In genomic region chr18:46133534-46133933, GRCh38 we compare ENCODE assay signal across 15 cellular contexts. TPM values are rescaled to one million over a fixed set of nuclear protein-coding genes. Genes with fewer than 3 reads are reported as not detected.
DNase-seq lines count a peak whose midpoint lies in the region; ATAC-seq and TF ChIP-seq lines count a peak whose summit lies in the region.
"Had no signal": no experiment of that assay in that cellular context is flagged by ENCODE, and none has a peak within 500 bp of the region (broad histone marks: within the 10 kb centered on the region; RNA-seq: fewer than 3 reads in every experiment).

No MANE protein-coding gene starts in this region.

- H2AK9ac ChIP-seq in IMR-90 (replicated peaks; ENCODE audit: low read depth, low read length, poor library complexity), result no peak overlapping the region

- intact Hi-C loops in IMR-90 (cut with micrococcal nuclease) (no loop called here), sciatic nerve (cut with DNase I) (no loop called here)

- H2BK120ac ChIP-seq in IMR-90 (ENCODE audit: low read depth, low read length), result no peak overlapping the region

- no peaks in the 10 kb centered on the region for H3K79me1 ChIP-seq in IMR-90 (ENCODE audit: low read depth in 1 of 2, low read length in 2 of 2)

- no peak overlapping the region for H2BK20ac ChIP-seq in IMR-90 (ENCODE audit: low read depth, low read length)

- H3K4me2 ChIP-seq in IMR-90 (ENCODE audit: low read depth, low read length), result no peak overlapping the region
- H3K4me2 ChIP-seq: GM23338 had no signal

- no TSS peak for BruUV-seq in IMR-90 (replicated peaks; lab: Mats Ljungman, UMichigan)

- H3K4ac ChIP-seq in IMR-90 (ENCODE audit: low read depth, low read length), result no peak overlapping the region

- H2AFZ ChIP-seq in IMR-90 (replicated peaks; ENCODE audit: low read length, poor library complexity), result no peak overlapping the region
- H2AFZ ChIP-seq: GM23338 had no signal

- dilution Hi-C loops in IMR-90 (cut with HindIII; ENCODE audit: low sequenced_read_pairs, unreplicated experiment), result no loop called here

- H3K27me3 Mint-ChIP-seq in WTC11 (ENCODE audit: low read depth), result no peaks in the 10 kb centered on the region
- H3K27me3 Mint-ChIP-seq in stimulated activated naive CD8-positive, alpha-beta T cell treated with anti-CD3 and anti-CD28 coated beads, Interleukin-15, amount 100 ng/mL, for 72 hours, result no peaks in the 10 kb centered on the region
- H3K27me3 Mint-ChIP-seq: CD4-positive, alpha-beta memory T cell had no signal

- no peak overlapping the region for H3K4me3 Mint-ChIP-seq in WTC11
- no peak overlapping the region for H3K4me3 Mint-ChIP-seq in stimulated activated effector memory CD8-positive, alpha-beta T cell treated with anti-CD3 and anti-CD28 coated beads, Interleukin-12 subunit alpha, Interleukin-12 subunit beta, amount 100 ng/mL, for 72 hours
- no peak overlapping the region for H3K4me3 Mint-ChIP-seq in stimulated activated naive CD8-positive, alpha-beta T cell treated with anti-CD3 and anti-CD28 coated beads, Interleukin-15, amount 100 ng/mL, for 72 hours
- H3K4me3 Mint-ChIP-seq: CD4-positive, alpha-beta memory T cell; GM23338 had no signal

- no peak for TF ChIP-seq POLR2A in IMR-90 (IDR thresholded peaks at IDR 0.05; ENCODE audit: low read depth, low read length)

- CTCF ChIA-PET in IMR-90 (lab: Yijun Ruan, JAX) (interaction anchor here (0.6 kb wide), 1 partner anchor 36 kb away, joined by 3 read pairs; no protein-coding TSS in a partner anchor), WTC11 (lab: Charles Lee) (no interaction called here)

- DNase-seq in IMR-90, result no peak
- no peak for DNase-seq in WTC11 (ENCODE audit: low spot score)
- DNase-seq in sciatic nerve (ENCODE audit: low spot score), result no peak
- no peak for DNase-seq in stimulated activated effector memory CD8-positive, alpha-beta T cell treated with anti-CD3 and anti-CD28 coated beads, Interleukin-12 subunit alpha, Interleukin-12 subunit beta, amount 100 ng/mL, for 72 hours (ENCODE audit: low spot score in 2 of 2)
- no peak for DNase-seq in HCEC 1CT
- no peak for DNase-seq in stimulated activated naive CD8-positive, alpha-beta T cell treated with anti-CD3 and anti-CD28 coated beads, Interleukin-15, amount 100 ng/mL, for 72 hours
- no peak for DNase-seq in NCI-H1436 (lab: John Stamatoyannopoulos, UW)
- DNase-seq: C1 segment of cervical spinal cord; Calu3; CD4-positive, alpha-beta memory T cell; COR-L47; DMS153; DND-41 had no signal

- no peak overlapping the region for H4K8ac ChIP-seq in IMR-90 (ENCODE audit: low read depth in 2 of 2, low read length in 2 of 2)

- no peak overlapping the region for H3K23ac ChIP-seq in IMR-90 (ENCODE audit: low read depth, low read length)

- in situ Hi-C loops in IMR-90 (cut with MboI; ENCODE audit: low sequenced_read_pairs), result no loop called here

- no peak for TF ChIP-seq RAD21 in IMR-90 (IDR thresholded peaks at IDR 0.05; ENCODE audit: low read length)

- H3K36me3 ChIP-seq in IMR-90 (ENCODE audit: control insufficient read depth, insufficient read depth, low read length), result peaks cover 7% of the 10 kb centered on the region

- H3K4me1 ChIP-seq in IMR-90 (ENCODE audit: control insufficient read depth, insufficient read depth, low read length), result no peaks in the 10 kb centered on the region

- H3K9ac ChIP-seq in IMR-90 (ENCODE audit: low read depth, low read length), result no peak overlapping the region

- no peak overlapping the region for H2BK15ac ChIP-seq in IMR-90 (ENCODE audit: low read depth, low read length)

- no peak overlapping the region for H3K18ac ChIP-seq in IMR-90 (ENCODE audit: low read depth, low read length)

- no CpG with 5 or more reads among the region's 3 CpGs for WGBS in IMR-90 (ENCODE audit: extremely low coverage in 2 of 2, insufficient read length in 1 of 2), 2 experiments

- H3K36me3 Mint-ChIP-seq in WTC11, result peaks cover 13% of the 10 kb centered on the region
- peaks cover 34% of the 10 kb centered on the region for H3K36me3 Mint-ChIP-seq in stimulated activated effector memory CD8-positive, alpha-beta T cell treated with anti-CD3 and anti-CD28 coated beads, Interleukin-12 subunit alpha, Interleukin-12 subunit beta, amount 100 ng/mL, for 72 hours

- POLR2A ChIA-PET in IMR-90 (lab: Charles Lee; ENCODE audit: unreplicated experiment), result no interaction called here
- POLR2A ChIA-PET in WTC11 (lab: Charles Lee), result no interaction called here

- no peak overlapping the region for H3K4me3 ChIP-seq in IMR-90 (ENCODE audit: insufficient read depth, low read depth, low read length)
- H3K4me3 ChIP-seq: GM23338 had no signal

- H4K5ac ChIP-seq in IMR-90 (ENCODE audit: low read depth, low read length), result no peak overlapping the region

- no peak overlapping the region for H3K27ac ChIP-seq in IMR-90 (ENCODE audit: insufficient read depth, low read length)

- ATAC-seq in IMR-90 (ENCODE audit: low read depth) (peak; percentile 46), WTC11 (no peak), sciatic nerve (peak; percentile 50)
- ATAC-seq in stimulated activated effector memory CD8-positive, alpha-beta T cell treated with anti-CD3 and anti-CD28 coated beads, Interleukin-12 subunit alpha, Interleukin-12 subunit beta, amount 100 ng/mL, for 72 hours, result no peak
- no peak for ATAC-seq in stimulated activated naive CD8-positive, alpha-beta T cell treated with anti-CD3 and anti-CD28 coated beads, Interleukin-15, amount 100 ng/mL, for 72 hours
- ATAC-seq: GM23338, HCT116 had no signal

- no peak overlapping the region for H2AK5ac ChIP-seq in IMR-90 (ENCODE audit: low read depth, low read length)

- H3K9me3 ChIP-seq in IMR-90 (ENCODE audit: control insufficient read depth, insufficient read depth, low read length), result no peaks in the 10 kb centered on the region

- H4K20me1 ChIP-seq in IMR-90 (ENCODE audit: insufficient read depth, low read length), result no peaks in the 10 kb centered on the region

- 0 out of 2 replicates have a peak overlapping the region, but pooled peaks have one; percentile 39 for H3K27ac Mint-ChIP-seq in WTC11
- peak overlapping the region; percentile 50 for H3K27ac Mint-ChIP-seq in stimulated activated effector memory CD8-positive, alpha-beta T cell treated with anti-CD3 and anti-CD28 coated beads, Interleukin-12 subunit alpha, Interleukin-12 subunit beta, amount 100 ng/mL, for 72 hours
- H3K27ac Mint-ChIP-seq in stimulated activated naive CD8-positive, alpha-beta T cell treated with anti-CD3 and anti-CD28 coated beads, Interleukin-15, amount 100 ng/mL, for 72 hours, result no peak overlapping the region
- H3K27ac Mint-ChIP-seq: GM23338 had no signal

- H3K9me3 Mint-ChIP-seq in WTC11, result no peaks in the 10 kb centered on the region
- H3K9me3 Mint-ChIP-seq in stimulated activated effector memory CD8-positive, alpha-beta T cell treated with anti-CD3 and anti-CD28 coated beads, Interleukin-12 subunit alpha, Interleukin-12 subunit beta, amount 100 ng/mL, for 72 hours, result no peaks in the 10 kb centered on the region
- H3K9me3 Mint-ChIP-seq in stimulated activated naive CD8-positive, alpha-beta T cell treated with anti-CD3 and anti-CD28 coated beads, Interleukin-15, amount 100 ng/mL, for 72 hours, result no peaks in the 10 kb centered on the region
- H3K9me3 Mint-ChIP-seq: CD4-positive, alpha-beta memory T cell; GM23338 had no signal

- H3K56ac ChIP-seq in IMR-90 (ENCODE audit: extremely low read depth, insufficient read depth, low read length), result no peak overlapping the region

- no peaks in the 10 kb centered on the region for H3K9me1 ChIP-seq in IMR-90 (ENCODE audit: insufficient read depth, low read length)

- H3K14ac ChIP-seq in IMR-90 (replicated peaks; ENCODE audit: low read depth, low read length), result no peak overlapping the region

- H2BK5ac ChIP-seq in IMR-90 (ENCODE audit: low read depth, low read length, poor library complexity, severe bottlenecking), result no peak overlapping the region

- H4K91ac ChIP-seq in IMR-90 (ENCODE audit: insufficient read depth, low read depth, low read length), result no peak overlapping the region

- TF ChIP-seq CTCF in IMR-90 (conservative IDR thresholded peaks at IDR 0.05; ENCODE audit: low read depth, low read length) (no peak), WTC11 (IDR thresholded peaks at IDR 0.05) (no peak)

- no peaks in the 10 kb centered on the region for H3K27me3 ChIP-seq in IMR-90 (ENCODE audit: control insufficient read depth, insufficient read depth, low read length)

- peaks cover 20% of the 10 kb centered on the region for H3K4me1 Mint-ChIP-seq in WTC11
- no peaks in the 10 kb centered on the region for H3K4me1 Mint-ChIP-seq in stimulated activated effector memory CD8-positive, alpha-beta T cell treated with anti-CD3 and anti-CD28 coated beads, Interleukin-12 subunit alpha, Interleukin-12 subunit beta, amount 100 ng/mL, for 72 hours
- H3K4me1 Mint-ChIP-seq in stimulated activated naive CD8-positive, alpha-beta T cell treated with anti-CD3 and anti-CD28 coated beads, Interleukin-15, amount 100 ng/mL, for 72 hours, result no peaks in the 10 kb centered on the region
- H3K4me1 Mint-ChIP-seq: CD4-positive, alpha-beta memory T cell had no signal

TF ChIP-seq in IMR-90, 13 proteins besides CTCF, POLR2A, EP300 and RAD21 (continues in another document):
- TF ChIP-seq RFX5 (IDR thresholded peaks at IDR 0.05; ENCODE audit: low read depth, low read length) (no peak), MAFK (IDR thresholded peaks at IDR 0.05; ENCODE audit: low read depth, low read length) (no peak), CEBPB (IDR thresholded peaks at IDR 0.05; ENCODE audit: low read depth, low read length) (no peak), CHD1 (IDR thresholded peaks at IDR 0.05; ENCODE audit: low read depth, low read length) (no peak), SMC3 (IDR thresholded peaks at IDR 0.05; ENCODE audit: low read depth, low read length) (no peak)

TF ChIP-seq in WTC11, 78 proteins besides CTCF, POLR2A, EP300 and RAD21 (continues in another document):
- no peak for TF ChIP-seq FOXP1 (CRISPR knock-in tag; IDR thresholded peaks at IDR 0.05; ENCODE audit: borderline replicate concordance)

RNA-seq across cellular contexts. Expression of gene HAUS1, which starts 29.3 kb away (rescaled TPM):
- 25.3 and 32.2 TPM in 2 replicates for total RNA-seq in IMR-90 (2012; rRNA removed)
- polyA plus RNA-seq in IMR-90 (2012; rRNA removed), result 33.4 and 55.0 TPM in 2 replicates
- 3.9 and 5.2 TPM in 2 replicates for polyA plus RNA-seq in IMR-90 (2012; cell fraction: cytosol; rRNA removed)
- polyA plus RNA-seq in IMR-90 (2012; cell fraction: nucleus; rRNA removed; ENCODE audit: low replicate concordance), result 0.58 and 6.2 TPM in 2 replicates
- total RNA-seq in WTC11 (2021), result 58.7 to 68.3 TPM (median 68.1 TPM) in 3 replicates
- total RNA-seq in sciatic nerve, result 23.8 TPM

RNA-seq across cellular contexts. Expression of gene ATP5F1A, which starts 35.4 kb away (rescaled TPM):
- total RNA-seq in IMR-90 (2012; rRNA removed), result 1,085 and 1,283 TPM in 2 replicates
- polyA plus RNA-seq in IMR-90 (2012; rRNA removed), result 515 and 543 TPM in 2 replicates
- polyA plus RNA-seq in IMR-90 (2012; cell fraction: cytosol; rRNA removed), result 309 and 561 TPM in 2 replicates
- 157 and 333 TPM in 2 replicates for polyA plus RNA-seq in IMR-90 (2012; cell fraction: nucleus; rRNA removed; ENCODE audit: low replicate concordance)
- total RNA-seq in WTC11 (2021), result 818 to 834 TPM (median 825 TPM) in 3 replicates
- total RNA-seq in sciatic nerve, result 200 TPM

Comparison
In these comparisons a context has a peak if more than half of its experiments do, and no peak if none do; other contexts are left out.
1. ATAC-seq: peak in IMR-90 (single experiment) and sciatic nerve (single experiment); none in WTC11 (single experiment), stimulated activated effector memory CD8-positive, alpha-beta T cell treated with anti-CD3 and anti-CD28 coated beads, Interleukin-12 subunit alpha, Interleukin-12 subunit beta, amount 100 ng/mL, for 72 hours (single experiment) and stimulated activated naive CD8-positive, alpha-beta T cell treated with anti-CD3 and anti-CD28 coated beads, Interleukin-15, amount 100 ng/mL, for 72 hours (single experiment).
2. H3K27ac Mint-ChIP-seq: peak in WTC11 (single experiment) and stimulated activated effector memory CD8-positive, alpha-beta T cell treated with anti-CD3 and anti-CD28 coated beads, Interleukin-12 subunit alpha, Interleukin-12 subunit beta, amount 100 ng/mL, for 72 hours (single experiment); none in stimulated activated naive CD8-positive, alpha-beta T cell treated with anti-CD3 and anti-CD28 coated beads, Interleukin-15, amount 100 ng/mL, for 72 hours (0 of 2).